Comparison of ENCODE assay signal across 8 cellular contexts in the genomic region with DNA sequence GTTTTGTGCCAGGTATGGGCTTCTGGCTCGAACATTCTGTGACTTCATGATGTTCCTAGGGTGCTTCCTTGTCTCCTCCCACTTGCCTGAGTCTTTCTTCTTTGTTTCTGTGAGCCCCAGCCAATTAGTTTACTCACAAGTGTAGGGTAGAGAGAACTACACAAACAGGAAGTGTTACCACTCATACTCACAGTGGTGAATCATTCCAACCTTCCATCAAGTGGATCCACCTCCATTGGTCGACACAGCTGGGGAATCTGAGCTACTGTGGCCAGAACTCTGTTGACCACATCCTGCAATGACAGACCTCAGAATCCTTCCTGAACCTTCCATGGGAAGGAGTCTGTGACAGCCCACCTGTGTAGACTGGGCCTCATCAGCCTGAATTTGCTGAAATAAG.
DNase-seq lines count a peak whose midpoint lies in the region; ATAC-seq and TF ChIP-seq lines count a peak whose summit lies in the region.

No MANE protein-coding gene starts in this region.

- H3K36me3 ChIP-seq in esophagus muscularis mucosa: no peaks in the 10 kb centered on the region
- no peaks in the 10 kb centered on the region for H3K36me3 ChIP-seq in ovary
- H3K36me3 ChIP-seq in upper lobe of left lung: no peaks in the 10 kb centered on the region

- WGBS in esophagus muscularis mucosa: 57% methylated on average over 2 of the region's 2 CpGs
- 28 to 41% (median 35%) methylated on average over 2 of the region's 2 CpGs for WGBS in ovary, 3 donors
- WGBS in upper lobe of left lung, 2 donors: 32 to 41% methylated on average over 2 of the region's 2 CpGs

- TF ChIP-seq POLR2A in esophagus muscularis mucosa (IDR thresholded peaks at IDR 0.05; ENCODE audit: low read depth) (no peak), ovary (IDR thresholded peaks at IDR 0.05) (no peak), upper lobe of left lung (IDR thresholded peaks at IDR 0.05) (no peak)

- H3K9me3 ChIP-seq in esophagus muscularis mucosa (no peaks in the 10 kb centered on the region), ovary (no peaks in the 10 kb centered on the region), upper lobe of left lung (no peaks in the 10 kb centered on the region)

- no peak overlapping the region for H3K27ac ChIP-seq in esophagus muscularis mucosa (replicated peaks in 1 of 4)
- H3K27ac ChIP-seq in ovary: no peak overlapping the region
- no peak overlapping the region for H3K27ac ChIP-seq in upper lobe of left lung

- TF ChIP-seq CTCF in AG09319 (IDR thresholded peaks at IDR 0.05; ENCODE audit: low read depth, low read length) (no peak), esophagus muscularis mucosa (IDR thresholded peaks at IDR 0.05) (no peak), ovary (IDR thresholded peaks at IDR 0.05) (no peak), upper lobe of left lung (IDR thresholded peaks at IDR 0.05) (no peak)

- H3K4me1 ChIP-seq in esophagus muscularis mucosa (no peaks in the 10 kb centered on the region), ovary (ENCODE audit: insufficient read depth) (peaks cover 1% of the 10 kb centered on the region), upper lobe of left lung (peaks cover 0 to 4% (median 0%) of the 10 kb centered on the region in 4 donors)

- H3K27me3 ChIP-seq in esophagus muscularis mucosa: no peaks in the 10 kb centered on the region
- H3K27me3 ChIP-seq in ovary: no peaks in the 10 kb centered on the region
- H3K27me3 ChIP-seq in upper lobe of left lung: no peaks in the 10 kb centered on the region

- TF ChIP-seq EP300 in esophagus muscularis mucosa (IDR thresholded peaks at IDR 0.05): no peak
- no peak for TF ChIP-seq EP300 in ovary (IDR thresholded peaks at IDR 0.05)
- TF ChIP-seq EP300 in upper lobe of left lung (IDR thresholded peaks at IDR 0.05): no peak

- intact Hi-C loops in esophagus muscularis mucosa (cut with DNase I) (no loop called here), ovary (cut with DNase I) (no loop called here)

- peak; percentile 71 for ATAC-seq in GM21360 (IDR thresholded peaks at IDR 0.05; ENCODE audit: unreplicated experiment)
- no peak for ATAC-seq in upper lobe of left lung (ENCODE audit: low FRiP score in 2 of 2)

- DNase-seq in AG09319 (ENCODE audit: extremely low read depth, low read depth): peak; percentile 27
- DNase-seq in NCI-H510A (lab: John Stamatoyannopoulos, UW): peak; percentile 70
- peak; percentile 70 for DNase-seq in esophagus muscularis mucosa (ENCODE audit: extremely low spot score)
- no peak for DNase-seq in SK-N-DZ (ENCODE audit: low spot score)
- DNase-seq in ovary: no peak
- DNase-seq in NCI-H146 (lab: John Stamatoyannopoulos, UW): no peak
- DNase-seq in upper lobe of left lung: no peak

- H3K4me3 ChIP-seq in esophagus muscularis mucosa (no peak overlapping the region), ovary (no peak overlapping the region), upper lobe of left lung (no peak overlapping the region)

Comparison
In these comparisons a context has a peak if more than half of its experiments do, and no peak if none do; other contexts are left out.
1. DNase-seq: peak in AG09319 (single experiment), NCI-H510A (single experiment) and esophagus muscularis mucosa (single experiment); none in SK-N-DZ (single experiment), ovary (0 of 5), NCI-H146 (single experiment) and upper lobe of left lung (0 of 2).